Comparison of ENCODE assay signal across 9 cellular contexts in the genomic region with DNA sequence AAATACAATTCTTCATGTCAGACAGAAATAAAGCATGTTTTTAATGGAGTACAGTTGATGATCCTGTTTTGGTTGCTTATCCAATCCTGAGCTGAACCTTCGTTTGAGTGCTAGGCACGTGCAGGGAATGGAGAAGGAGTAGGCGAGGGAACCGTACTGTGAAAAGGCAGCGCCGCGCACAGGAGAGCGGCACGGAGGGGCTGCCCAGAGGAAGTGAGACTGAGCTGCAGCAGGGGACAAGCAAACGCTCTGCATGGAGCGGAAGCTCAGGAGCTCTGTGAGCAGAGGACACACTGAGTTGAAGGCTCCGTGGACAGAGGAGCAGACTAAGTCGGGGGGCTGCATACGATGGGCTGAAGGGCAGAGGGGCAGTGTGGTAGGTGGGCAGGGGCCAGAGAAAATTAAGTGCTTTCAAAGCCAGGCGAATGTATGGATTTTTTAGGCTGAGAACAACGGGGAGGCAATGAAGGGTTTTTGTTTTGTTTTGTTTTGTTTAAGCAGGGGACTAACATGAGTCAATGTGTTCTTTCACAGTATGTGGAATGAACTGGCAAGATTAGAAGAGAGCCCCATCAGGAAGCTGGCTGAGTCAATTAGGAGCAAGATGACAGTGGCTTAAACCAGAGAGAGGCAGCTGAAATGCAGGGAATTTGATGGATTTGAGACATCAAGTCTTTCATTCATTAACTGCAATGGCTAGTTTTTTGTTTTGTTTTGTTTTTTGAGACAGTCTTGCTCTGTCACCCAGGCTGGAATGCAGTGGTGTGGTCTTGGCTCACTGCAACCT. TPM values are rescaled to one million over a fixed set of nuclear protein-coding genes. Genes with fewer than 3 reads are reported as not detected.
DNase-seq lines count a peak whose midpoint lies in the region; ATAC-seq, FAIRE-seq and TF ChIP-seq lines count a peak whose summit lies in the region.
"Had no signal": no experiment of that assay in that cellular context is flagged by ENCODE, and none has a peak within 500 bp of the region (broad histone marks: within the 10 kb centered on the region; RNA-seq: fewer than 3 reads in every experiment).

No MANE protein-coding gene starts in this region.

- H3K27me3 Mint-ChIP-seq in T-helper 17 cell = no peaks in the 10 kb centered on the region

- H3K27me3 ChIP-seq in body of pancreas = no peaks in the 10 kb centered on the region
- H3K27me3 ChIP-seq: upper lobe of left lung had no signal

- no peak for TF ChIP-seq POLR2A in body of pancreas (IDR thresholded peaks at IDR 0.05)

- TF ChIP-seq CTCF in GM12865 (IDR thresholded peaks at IDR 0.05; ENCODE audit: insufficient read depth, low read depth, low read length, missing control alignments) = no peak
- no peak for TF ChIP-seq CTCF in body of pancreas (IDR thresholded peaks at IDR 0.05)

- no peaks in the 10 kb centered on the region for H3K4me1 ChIP-seq in body of pancreas
- H3K4me1 ChIP-seq: upper lobe of left lung had no signal

- H3K4me3 ChIP-seq in GM12865 (ENCODE audit: low read depth, low read length) = peak overlapping the region; percentile 43
- H3K4me3 ChIP-seq in body of pancreas = no peak overlapping the region
- H3K4me3 ChIP-seq: upper lobe of left lung had no signal

- H3K36me3 Mint-ChIP-seq in T-helper 17 cell (ENCODE audit: low read depth) = peaks cover 26% of the 10 kb centered on the region

- no peak for FAIRE-seq in GM19239 (lab: Jason Lieb, UNC)

- peak; percentile 71 for DNase-seq in GM12865 (ENCODE audit: low read depth)
- peak; percentile 76 for DNase-seq in HCEC 1CT
- no peak for DNase-seq in T-helper 17 cell
- peak; percentile 21 for DNase-seq in inferior parietal cortex (ENCODE audit: extremely low spot score)
- DNase-seq in GM19239 (ENCODE audit: insufficient read length, low spot score) = no peak
- no peak for DNase-seq in NK-92 treated with Interleukin-12 subunit alpha and Interleukin-12 subunit beta, amount 100 ng/mL, for 24 hours (lab: John Stamatoyannopoulos, UW)
- DNase-seq in body of pancreas = no peak
- DNase-seq in DMS 273 treated with DMSO at 0.1 percent for 48 hours (lab: John Stamatoyannopoulos, UW) = no peak

- H3K4me3 Mint-ChIP-seq in T-helper 17 cell = peak overlapping the region; percentile 83

- H3K27ac ChIP-seq in body of pancreas = no peak overlapping the region
- H3K27ac ChIP-seq: upper lobe of left lung had no signal

- peaks cover 18% of the 10 kb centered on the region for H3K4me1 Mint-ChIP-seq in T-helper 17 cell

- H3K9me3 ChIP-seq in T-helper 17 cell (ENCODE audit: control insufficient read depth, low read length, poor library complexity, severe bottlenecking) (no peaks in the 10 kb centered on the region), body of pancreas (no peaks in the 10 kb centered on the region)
- H3K9me3 ChIP-seq: upper lobe of left lung had no signal

- intact Hi-C loops in body of pancreas (cut with DNase I) = no loop called here

- WGBS in body of pancreas, 2 donors = 81 to 84% methylated on average over 16 of the region's 16 CpGs

- peak; percentile 71 for ATAC-seq in T-helper 17 cell
- ATAC-seq in body of pancreas = no peak

- peaks cover 0 to 4% of the 10 kb centered on the region in 2 donors for H3K36me3 ChIP-seq in body of pancreas (replicated peaks in 1 of 2; ENCODE audit: insufficient read depth in 1 of 2, low read depth in 2 of 2)

- H3K27ac Mint-ChIP-seq in T-helper 17 cell = peak overlapping the region; percentile 79

RNA-seq across cellular contexts. Expression of gene TM2D3, which starts 23.8 kb away (rescaled TPM):
- 10 to 100 TPM; 66.0 to 91.0 TPM for total RNA-seq in T-helper 17 cell
- 10 to 100 TPM; 28.3 to 30.9 TPM for total RNA-seq in body of pancreas

RNA-seq across cellular contexts. Expression of gene TARS3, which starts 48.3 kb away (rescaled TPM):
- total RNA-seq in T-helper 17 cell (10 to 100 TPM; 13.4 to 17.6 TPM), body of pancreas (10 to 100 TPM; 15.0 to 70.5 TPM)

Comparison
In these comparisons a context has a peak if more than half of its experiments do, and no peak if none do; other contexts are left out.
1. DNase-seq: peak in GM12865 (single experiment), HCEC 1CT (single experiment) and inferior parietal cortex (single experiment); none in T-helper 17 cell (0 of 3), GM19239 (single experiment), NK-92 treated with Interleukin-12 subunit alpha and Interleukin-12 subunit beta, amount 100 ng/mL, for 24 hours (single experiment), body of pancreas (0 of 4) and DMS 273 treated with DMSO at 0.1 percent for 48 hours (single experiment).